18 cellular contexts compared by ENCODE assay signal in the genomic region with DNA sequence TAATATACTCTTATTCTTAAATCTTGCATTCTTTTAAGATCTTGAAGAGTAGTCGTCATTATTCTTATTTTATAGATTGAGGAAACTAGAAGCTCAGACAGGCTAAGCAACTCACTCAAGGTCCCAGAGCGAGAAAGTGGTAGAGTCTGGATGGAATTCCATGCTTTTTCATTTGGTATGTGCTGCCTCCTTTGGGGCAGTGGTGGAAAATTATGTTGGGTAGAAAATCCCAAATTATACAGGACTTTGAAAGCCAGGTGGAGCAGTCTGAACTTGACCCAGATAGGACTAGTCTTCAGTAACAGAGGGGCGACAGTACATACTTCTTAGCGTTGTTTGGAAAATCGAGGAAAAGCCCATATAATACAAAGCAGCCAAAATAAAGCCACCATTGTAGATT.
DNase-seq lines count a peak whose midpoint lies in the region; ATAC-seq and TF ChIP-seq lines count a peak whose summit lies in the region.
"Had no signal": no experiment of that assay in that cellular context is flagged by ENCODE, and none has a peak within 500 bp of the region (broad histone marks: within the 10 kb centered on the region; RNA-seq: fewer than 3 reads in every experiment).

No MANE protein-coding gene starts in this region.

- DNase-seq in DMS 273 (lab: John Stamatoyannopoulos, UW; ENCODE audit: unreplicated experiment) (peak; percentile 52), DMS 273 treated with DMSO at 0.1 percent for 48 hours (lab: John Stamatoyannopoulos, UW) (no peak), NCI-H1694 treated with DMSO at 0.1 percent for 48 hours (lab: John Stamatoyannopoulos, UW) (peak; percentile 26), dorsolateral prefrontal cortex (no peak), midbrain (lab: John Stamatoyannopoulos, UW) (peak; percentile 3), superior temporal gyrus (ENCODE audit: extremely low spot score) (no peak)
- no peak for DNase-seq in activated CD8-positive, alpha-beta memory T cell treated with anti-CD3 and anti-CD28 coated beads, Interleukin-2, amount 50 U/mL, for 48 hours
- DNase-seq: 8988T; activated CD4-positive, alpha-beta T cell treated with anti-CD3 and anti-CD28 coated beads, Interleukin-2, amount 10 ng/mL, durations not matched to agents 7 days and 5 days; activated T-cell treated with anti-CD3 and anti-CD28 coated beads, Interleukin-2, amount 50 U/mL, for 4 hours; CD4-positive, alpha-beta memory T cell; cortex of kidney; GDM1; stimulated activated CD4-positive, alpha-beta T cell treated with anti-CD3 and anti-CD28 coated beads, Interleukin-4, amount 100 ng/mL, for 24 hours; transverse colon had no signal

- H3K4me3 ChIP-seq in dorsolateral prefrontal cortex, result no peak overlapping the region
- H3K4me3 ChIP-seq: esophagus muscularis mucosa, lung, transverse colon had no signal

- intact Hi-C loops in dorsolateral prefrontal cortex (cut with DNase I), result loop anchor here in 1 of 2 donors (2.0 kb wide), 1 partner anchor 149 kb away; no protein-coding TSS in a partner anchor

- ATAC-seq in HG03097 (IDR thresholded peaks at IDR 0.05; ENCODE audit: low FRiP score, unreplicated experiment), result no peak
- ATAC-seq: activated T-cell treated with anti-CD3 and anti-CD28 coated beads, Interleukin-2, amount 50 U/mL, for 4 hours had no signal

- TF ChIP-seq CTCF in dorsolateral prefrontal cortex (IDR thresholded peaks at IDR 0.05 in 54 of 56, conservative IDR thresholded peaks at IDR 0.05 in 2 of 56; ENCODE audit: low read depth in 1 of 56, partially characterized antibody in 56 of 56), result peak in 43 of 56 donors; percentile 7 to 66 (median 33)

- peaks cover 0 to 21% (median 0%) of the 10 kb centered on the region in 45 donors for H3K27me3 ChIP-seq in dorsolateral prefrontal cortex
- H3K27me3 ChIP-seq: transverse colon had no signal

- H3K27ac ChIP-seq in dorsolateral prefrontal cortex, result no peak overlapping the region
- H3K27ac ChIP-seq: esophagus muscularis mucosa, transverse colon had no signal

Comparison
In these comparisons a context has a peak if more than half of its experiments do, and no peak if none do; other contexts are left out.
1. DNase-seq: peak in DMS 273 (single experiment), NCI-H1694 treated with DMSO at 0.1 percent for 48 hours (single experiment) and midbrain (single experiment); none in DMS 273 treated with DMSO at 0.1 percent for 48 hours (single experiment), dorsolateral prefrontal cortex (0 of 10), activated CD8-positive, alpha-beta memory T cell treated with anti-CD3 and anti-CD28 coated beads, Interleukin-2, amount 50 U/mL, for 48 hours (single experiment) and superior temporal gyrus (single experiment).